In genomic region chr6:75624988-75625387, GRCh38 we compare ENCODE assay signal across 28 cellular contexts.
"Had no signal": no experiment of that assay in that cellular context is flagged by ENCODE, and none has a peak within 500 bp of the region (broad histone marks: within the 10 kb centered on the region; RNA-seq: fewer than 3 reads in every experiment).

No MANE protein-coding gene starts in this region.

- H3K4me1 ChIP-seq: foreskin keratinocyte had no signal

- H3K36me3 ChIP-seq: ovary had no signal

- H3K4me3 ChIP-seq: coronary artery, esophagus muscularis mucosa, gastroesophageal sphincter, heart right ventricle, lung, ovary, psoas muscle, skin epidermis, spleen, testis, tibial artery had no signal

- DNase-seq: dermis blood vessel endothelial cell; effector memory CD4-positive, alpha-beta T cell; foreskin keratinocyte; heart right ventricle; hippocampal formation; immature natural killer cell; islet precursor cell; kidney glomerular epithelial cell; left colon; left ventricle myocardium superior; natural killer cell; occipital lobe; ovary; posterior cingulate gyrus; psoas muscle; right cardiac atrium; spleen; stimulated activated CD4-positive, alpha-beta T cell treated with anti-CD3 and anti-CD28 coated beads, Interleukin-4, amount 100 ng/mL, for 4 hours; stimulated activated naive CD8-positive, alpha-beta T cell treated with anti-CD3 and anti-CD28 coated beads, Interleukin-15, Interleukin-2, amounts not matched to agents 100 U/mL and 50 U/mL, for 24 hours; substantia nigra; testis; tibial artery had no signal

- ATAC-seq: foreskin keratinocyte; gastroesophageal sphincter; heart right ventricle; left colon; left ventricle myocardium superior; natural killer cell; right cardiac atrium; stimulated activated memory B cell treated with anti-CD40 and anti-IgM and Interleukin-4, amounts not matched to agents 10 μg/mL and 1 μg/mL and 100 μg/mL, for 72 hours; stimulated activated naive CD8-positive, alpha-beta T cell treated with anti-CD3 and anti-CD28 coated beads, Interleukin-15, Interleukin-2, amounts not matched to agents 100 U/mL and 50 U/mL, for 24 hours had no signal

- H3K27ac ChIP-seq: coronary artery, foreskin keratinocyte, gastroesophageal sphincter, heart right ventricle, ovary, psoas muscle, skin epidermis, spleen, testis, tibial artery had no signal

- H3K27me3 ChIP-seq: esophagus muscularis mucosa, foreskin keratinocyte, gastroesophageal sphincter, heart right ventricle, ovary, spleen, testis, tibial artery had no signal

- H3K9me3 ChIP-seq: esophagus muscularis mucosa, gastroesophageal sphincter, heart right ventricle, ovary, psoas muscle, spleen, testis, tibial artery had no signal
